In the genomic region with DNA sequence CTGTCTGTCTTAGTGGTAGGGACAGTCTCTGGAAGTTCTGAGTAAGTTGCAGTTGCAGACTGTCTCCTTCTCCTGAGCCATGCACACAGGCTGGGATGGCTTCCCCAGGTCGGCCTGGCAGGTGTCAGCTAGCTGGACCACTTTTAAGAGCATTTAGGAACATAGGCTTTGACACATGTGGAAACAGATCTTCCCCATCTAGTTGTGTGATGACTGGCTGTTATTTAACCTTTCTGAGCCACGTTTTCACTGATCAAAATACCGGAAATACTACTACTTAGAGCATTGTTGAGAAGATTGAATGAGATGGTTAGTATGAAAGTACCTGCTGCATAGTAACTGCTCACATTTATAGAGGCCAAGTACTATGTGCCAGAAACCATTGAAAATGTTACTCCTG, we compare ENCODE assay signal across 1 cellular context.
TF ChIP-seq lines count a peak whose summit lies in the region.

No MANE protein-coding gene starts in this region.

TF ChIP-seq in GM12878, 131 proteins besides CTCF, POLR2A, EP300 and RAD21 (continued from another document):
- TF ChIP-seq ZBTB11 (CRISPR knock-in tag; IDR thresholded peaks at IDR 0.05) (no peak), IRF4 (IDR thresholded peaks at IDR 0.05; ENCODE audit: low read depth, low read length) (peak; percentile 41; the same call in 1 of the 2 replicates), JUND (IDR thresholded peaks at IDR 0.05; ENCODE audit: low read depth, low read length) (no peak), ZNF217 (IDR thresholded peaks at IDR 0.05) (no peak), ETV6 (conservative IDR thresholded peaks at IDR 0.05 in 1 of 2, IDR thresholded peaks at IDR 0.05 in 1 of 2; ENCODE audit: borderline replicate concordance in 1 of 2, low read depth in 1 of 2) (no peak), SUPT20H (IDR thresholded peaks at IDR 0.05; ENCODE audit: borderline replicate concordance, control insufficient read depth, low read depth, low read length) (no peak), REST (IDR thresholded peaks at IDR 0.05; ENCODE audit: low read depth, low read length) (no peak), TCF7 (IDR thresholded peaks at IDR 0.05; ENCODE audit: borderline replicate concordance) (no peak), SPI1 (IDR thresholded peaks at IDR 0.05; ENCODE audit: borderline replicate concordance, insufficient read depth, low read depth, low read length) (no peak), E2F4 (IDR thresholded peaks at IDR 0.05; ENCODE audit: low read depth, low read length) (no peak), BACH1 (IDR thresholded peaks at IDR 0.05; ENCODE audit: borderline replicate concordance) (no peak)
TF ChIP-seq in GM12878: peak in this region for 10.
